ENCODE assay signal across 1 cellular context in the genomic region with DNA sequence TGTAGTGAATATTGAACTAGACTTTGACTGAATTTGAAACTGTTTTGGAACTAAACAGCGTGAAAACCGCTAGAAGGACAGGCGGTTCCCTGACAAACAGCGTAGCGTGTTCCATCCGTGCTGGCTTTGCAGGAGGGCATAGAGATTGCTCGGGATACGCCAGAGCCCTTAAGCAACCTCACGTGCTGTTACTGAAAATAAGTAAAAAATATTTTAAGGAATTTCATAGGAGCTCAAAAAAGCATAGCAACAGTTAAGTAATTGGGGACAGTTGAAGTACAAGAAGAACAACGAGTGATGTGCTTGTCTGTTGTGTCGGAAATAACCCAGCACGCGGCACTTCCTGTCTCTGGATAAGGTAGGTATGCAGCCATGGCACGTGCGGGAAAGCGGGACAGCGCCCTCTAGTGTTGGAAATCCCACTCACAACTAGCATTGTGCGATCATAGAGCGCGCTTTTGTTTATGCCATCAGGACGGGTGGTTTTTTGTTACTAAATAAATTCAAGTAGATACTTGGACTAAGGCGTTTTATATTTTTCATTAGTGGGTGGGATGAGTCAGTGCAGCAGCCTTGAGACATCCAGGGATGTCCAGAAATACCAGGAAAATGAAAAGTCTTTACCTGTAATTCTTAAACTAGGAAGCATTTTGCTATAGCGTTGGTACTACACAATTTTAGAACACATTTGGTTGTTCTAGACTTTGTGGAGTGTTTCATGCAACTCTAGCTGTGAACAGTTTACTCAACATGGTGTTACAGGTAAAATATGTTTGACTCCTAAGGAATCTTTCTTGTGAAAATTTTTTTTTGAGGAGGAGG.
TF ChIP-seq lines count a peak whose summit lies in the region.

No MANE protein-coding gene starts in this region.

TF ChIP-seq in A549, 52 proteins besides CTCF, POLR2A, EP300 and RAD21 (continued from another document):
- TF ChIP-seq REST (IDR thresholded peaks at IDR 0.05) (no peak), EHMT2 (IDR thresholded peaks at IDR 0.05; ENCODE audit: low read depth) (no peak), HOXA7 (CRISPR knock-in tag; IDR thresholded peaks at IDR 0.05) (no peak), KDM5A (IDR thresholded peaks at IDR 0.05) (no peak), JUN (IDR thresholded peaks at IDR 0.05) (no peak), FOXS1 (CRISPR knock-in tag; IDR thresholded peaks at IDR 0.05) (no peak), KDM1A (IDR thresholded peaks at IDR 0.05; ENCODE audit: low read depth) (no peak), MAZ (IDR thresholded peaks at IDR 0.05; ENCODE audit: borderline replicate concordance, low read depth, low read length) (no peak), HEYL (CRISPR knock-in tag; IDR thresholded peaks at IDR 0.05) (no peak), PHF8 (IDR thresholded peaks at IDR 0.05; ENCODE audit: borderline replicate concordance, low read depth) (no peak), SMC3 (IDR thresholded peaks at IDR 0.05) (peak; percentile 38; the same call in 1 of the 3 replicates), NR3C1 (IDR thresholded peaks at IDR 0.05) (no peak), NFE2L2 (conservative IDR thresholded peaks at IDR 0.05; ENCODE audit: low read length) (no peak), JUNB (IDR thresholded peaks at IDR 0.05) (no peak), ATOH8 (CRISPR knock-in tag; IDR thresholded peaks at IDR 0.05; ENCODE audit: low read depth) (0 out of 2 replicates have a peak, but pooled peaks have one; percentile 42), ZFP36 (IDR thresholded peaks at IDR 0.05; ENCODE audit: borderline replicate concordance, partially characterized antibody) (no peak), POLR2AphosphoS2 (conservative IDR thresholded peaks at IDR 0.05; ENCODE audit: low read length) (no peak), ZNF302 (CRISPR knock-in tag; IDR thresholded peaks at IDR 0.05) (no peak), CHD4 (IDR thresholded peaks at IDR 0.05; ENCODE audit: borderline replicate concordance) (no peak), MAFK (IDR thresholded peaks at IDR 0.05; ENCODE audit: partially characterized antibody) (no peak), CBX8 (IDR thresholded peaks at IDR 0.05) (no peak), CHD2 (IDR thresholded peaks at IDR 0.05; ENCODE audit: low read length, partially characterized antibody) (no peak), BHLHE40 (IDR thresholded peaks at IDR 0.05; ENCODE audit: low read depth, low read length) (peak; percentile 99)
- TF ChIP-seq, protein P1, sequence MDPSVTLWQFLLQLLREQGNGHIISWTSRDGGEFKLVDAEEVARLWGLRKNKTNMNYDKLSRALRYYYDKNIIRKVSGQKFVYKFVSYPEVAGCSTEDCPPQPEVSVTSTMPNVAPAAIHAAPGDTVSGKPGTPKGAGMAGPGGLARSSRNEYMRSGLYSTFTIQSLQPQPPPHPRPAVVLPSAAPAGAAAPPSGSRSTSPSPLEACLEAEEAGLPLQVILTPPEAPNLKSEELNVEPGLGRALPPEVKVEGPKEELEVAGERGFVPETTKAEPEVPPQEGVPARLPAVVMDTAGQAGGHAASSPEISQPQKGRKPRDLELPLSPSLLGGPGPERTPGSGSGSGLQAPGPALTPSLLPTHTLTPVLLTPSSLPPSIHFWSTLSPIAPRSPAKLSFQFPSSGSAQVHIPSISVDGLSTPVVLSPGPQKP (IDR thresholded peaks at IDR 0.05; ENCODE audit: low read depth, low read length) = no peak
